ENCODE assay signal across 10 cellular contexts in genomic region chr16:17939052-17939673, GRCh38.
DNase-seq lines count a peak whose midpoint lies in the region; ATAC-seq and TF ChIP-seq lines count a peak whose summit lies in the region.
"Had no signal": no experiment of that assay in that cellular context is flagged by ENCODE, and none has a peak within 500 bp of the region (broad histone marks: within the 10 kb centered on the region; RNA-seq: fewer than 3 reads in every experiment).

No MANE protein-coding gene starts in this region.

- H3K27me3 Mint-ChIP-seq in osteocyte (ENCODE audit: unreplicated experiment): no peaks in the 10 kb centered on the region

- H3K4me3 Mint-ChIP-seq in osteocyte (ENCODE audit: unreplicated experiment): no peak overlapping the region

- H3K36me3 Mint-ChIP-seq in osteocyte (ENCODE audit: unreplicated experiment): no peaks in the 10 kb centered on the region

- DNase-seq in left kidney (ENCODE audit: low read depth, low spot score) (peak; percentile 90), osteocyte (ENCODE audit: extremely low spot score, unreplicated experiment) (no peak), activated gamma-delta T cell treated with Interleukin-2 at 50 U/mL for 16 hours (no peak), NCI-H524 (lab: John Stamatoyannopoulos, UW) (no peak)
- DNase-seq: NCI-H526 had no signal

- H3K27ac Mint-ChIP-seq in osteocyte (ENCODE audit: unreplicated experiment): no peak overlapping the region

- H3K9me3 Mint-ChIP-seq in osteocyte (ENCODE audit: unreplicated experiment): peaks cover 19% of the 10 kb centered on the region

- no peak for TF ChIP-seq CTCF in osteocyte (IDR thresholded peaks at IDR 0.05)

- H3K4me1 Mint-ChIP-seq in osteocyte (ENCODE audit: unreplicated experiment): no peaks in the 10 kb centered on the region

- ATAC-seq in GM18511 (IDR thresholded peaks at IDR 0.05; ENCODE audit: unreplicated experiment) (peak; percentile 67), GM21447 (IDR thresholded peaks at IDR 0.05; ENCODE audit: unreplicated experiment) (peak; percentile 75), HG03442 (IDR thresholded peaks at IDR 0.05; ENCODE audit: unreplicated experiment) (peak; percentile 45), HG03025 (IDR thresholded peaks at IDR 0.05; ENCODE audit: low FRiP score, unreplicated experiment) (no peak)
- ATAC-seq: HepG2 had no signal
